ENCODE assay signal across 1 cellular context in the genomic region with DNA sequence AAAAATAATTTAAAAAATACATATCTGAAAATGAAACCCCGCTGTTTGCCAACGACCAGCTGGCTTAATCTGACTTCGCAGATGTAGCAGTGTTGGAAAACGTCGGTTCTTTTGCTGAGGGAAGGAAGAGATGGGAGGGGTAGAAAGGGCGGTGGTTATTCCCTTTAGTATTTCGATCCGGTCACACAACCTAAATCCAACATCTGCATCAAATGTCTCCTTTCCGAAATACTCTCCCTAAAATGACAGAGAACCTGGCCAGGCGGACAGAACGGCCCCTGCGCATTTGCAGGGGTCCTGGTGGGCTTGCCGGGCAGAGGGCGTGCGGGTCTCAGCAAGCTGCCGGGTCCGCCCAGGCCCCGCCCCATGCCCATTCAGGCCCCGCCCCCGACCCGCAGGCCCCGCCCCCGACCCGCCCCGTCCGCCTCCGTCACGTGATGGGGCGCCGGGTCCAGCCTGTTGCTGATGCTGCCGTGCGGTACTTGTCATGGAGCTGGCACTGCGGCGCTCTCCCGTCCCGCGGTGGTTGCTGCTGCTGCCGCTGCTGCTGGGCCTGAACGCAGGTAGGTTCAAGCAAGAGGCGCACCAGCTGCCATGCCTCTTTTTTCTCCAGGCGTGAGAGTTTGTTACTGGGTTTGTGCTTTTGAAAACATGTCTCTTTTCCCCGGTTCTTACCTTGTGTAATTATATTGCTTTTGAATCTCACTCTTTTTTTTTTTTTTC.
TF ChIP-seq lines count a peak whose summit lies in the region.

A gene with protein sequence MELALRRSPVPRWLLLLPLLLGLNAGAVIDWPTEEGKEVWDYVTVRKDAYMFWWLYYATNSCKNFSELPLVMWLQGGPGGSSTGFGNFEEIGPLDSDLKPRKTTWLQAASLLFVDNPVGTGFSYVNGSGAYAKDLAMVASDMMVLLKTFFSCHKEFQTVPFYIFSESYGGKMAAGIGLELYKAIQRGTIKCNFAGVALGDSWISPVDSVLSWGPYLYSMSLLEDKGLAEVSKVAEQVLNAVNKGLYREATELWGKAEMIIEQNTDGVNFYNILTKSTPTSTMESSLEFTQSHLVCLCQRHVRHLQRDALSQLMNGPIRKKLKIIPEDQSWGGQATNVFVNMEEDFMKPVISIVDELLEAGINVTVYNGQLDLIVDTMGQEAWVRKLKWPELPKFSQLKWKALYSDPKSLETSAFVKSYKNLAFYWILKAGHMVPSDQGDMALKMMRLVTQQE (plus strand): TSS at position 459 of the 723 bp plus-strand sequence. CDS start 29 bp downstream, at position 488.

TF ChIP-seq in HepG2, 621 proteins besides CTCF, POLR2A, EP300 and RAD21 (continues in another document):
- TF ChIP-seq, protein P1, sequence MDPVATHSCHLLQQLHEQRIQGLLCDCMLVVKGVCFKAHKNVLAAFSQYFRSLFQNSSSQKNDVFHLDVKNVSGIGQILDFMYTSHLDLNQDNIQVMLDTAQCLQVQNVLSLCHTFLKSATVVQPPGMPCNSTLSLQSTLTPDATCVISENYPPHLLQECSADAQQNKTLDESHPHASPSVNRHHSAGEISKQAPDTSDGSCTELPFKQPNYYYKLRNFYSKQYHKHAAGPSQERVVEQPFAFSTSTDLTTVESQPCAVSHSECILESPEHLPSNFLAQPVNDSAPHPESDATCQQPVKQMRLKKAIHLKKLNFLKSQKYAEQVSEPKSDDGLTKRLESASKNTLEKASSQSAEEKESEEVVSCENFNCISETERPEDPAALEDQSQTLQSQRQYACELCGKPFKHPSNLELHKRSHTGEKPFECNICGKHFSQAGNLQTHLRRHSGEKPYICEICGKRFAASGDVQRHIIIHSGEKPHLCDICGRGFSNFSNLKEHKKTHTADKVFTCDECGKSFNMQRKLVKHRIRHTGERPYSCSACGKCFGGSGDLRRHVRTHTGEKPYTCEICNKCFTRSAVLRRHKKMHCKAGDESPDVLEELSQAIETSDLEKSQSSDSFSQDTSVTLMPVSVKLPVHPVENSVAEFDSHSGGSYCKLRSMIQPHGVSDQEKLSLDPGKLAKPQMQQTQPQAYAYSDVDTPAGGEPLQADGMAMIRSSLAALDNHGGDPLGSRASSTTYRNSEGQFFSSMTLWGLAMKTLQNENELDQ (CRISPR knock-in tag; IDR thresholded peaks at IDR 0.05; ENCODE audit: borderline replicate concordance): no peak
- TF ChIP-seq NAIF1 (CRISPR knock-in tag; IDR thresholded peaks at IDR 0.05; ENCODE audit: borderline replicate concordance) (no peak; the same call in 1 of the 2 replicates), MXD4 (CRISPR knock-in tag; IDR thresholded peaks at IDR 0.05) (peak; percentile 44; the same call in 1 of the 2 replicates), ZNF644 (CRISPR knock-in tag; IDR thresholded peaks at IDR 0.05; ENCODE audit: low read depth) (0 out of 2 replicates have a peak, but pooled peaks have one; percentile 8), ZEB1 (IDR thresholded peaks at IDR 0.05; ENCODE audit: insufficient replicate concordance, low read depth) (no peak), NFE2 (CRISPR knock-in tag; IDR thresholded peaks at IDR 0.05) (no peak), MEIS2 (CRISPR knock-in tag; IDR thresholded peaks at IDR 0.05) (no peak), PPARG (CRISPR knock-in tag; conservative IDR thresholded peaks at IDR 0.05) (peak; percentile 50; the same call in 1 of the 2 replicates), ZNF331 (CRISPR knock-in tag; IDR thresholded peaks at IDR 0.05) (no peak), THAP11 (CRISPR knock-in tag; IDR thresholded peaks at IDR 0.05) (peak; percentile 31; the same call in 1 of the 2 replicates), ZFP36 (IDR thresholded peaks at IDR 0.05; ENCODE audit: borderline replicate concordance, low read depth, low read length, partially characterized antibody) (no peak), RARA (CRISPR knock-in tag; IDR thresholded peaks at IDR 0.05) (no peak), PHF20 (CRISPR knock-in tag; IDR thresholded peaks at IDR 0.05) (no peak), SRY (CRISPR knock-in tag; IDR thresholded peaks at IDR 0.05) (no peak), HOXA9 (CRISPR knock-in tag; IDR thresholded peaks at IDR 0.05; ENCODE audit: borderline replicate concordance) (no peak), MATR3 (CRISPR knock-in tag; IDR thresholded peaks at IDR 0.05) (no peak), SIX4 (CRISPR knock-in tag; IDR thresholded peaks at IDR 0.05) (no peak), NFE2L2 (IDR thresholded peaks at IDR 0.05; ENCODE audit: low read length) (no peak), ZFX (CRISPR knock-in tag; IDR thresholded peaks at IDR 0.05; ENCODE audit: low read depth) (peak; percentile 80), ZNF329 (CRISPR knock-in tag; IDR thresholded peaks at IDR 0.05; ENCODE audit: low read depth) (no peak), SMAD1 (CRISPR knock-in tag; IDR thresholded peaks at IDR 0.05; ENCODE audit: borderline replicate concordance, low read depth) (no peak), ZNF564 (CRISPR knock-in tag; IDR thresholded peaks at IDR 0.05) (no peak), NCOA2 (CRISPR knock-in tag; IDR thresholded peaks at IDR 0.05) (no peak), SMC3 (IDR thresholded peaks at IDR 0.05; ENCODE audit: low read length) (no peak), AHR (CRISPR knock-in tag; IDR thresholded peaks at IDR 0.05) (no peak; the same call in 1 of the 2 replicates), NFATC3 (CRISPR knock-in tag; IDR thresholded peaks at IDR 0.05) (no peak)
- TF ChIP-seq, protein P2, sequence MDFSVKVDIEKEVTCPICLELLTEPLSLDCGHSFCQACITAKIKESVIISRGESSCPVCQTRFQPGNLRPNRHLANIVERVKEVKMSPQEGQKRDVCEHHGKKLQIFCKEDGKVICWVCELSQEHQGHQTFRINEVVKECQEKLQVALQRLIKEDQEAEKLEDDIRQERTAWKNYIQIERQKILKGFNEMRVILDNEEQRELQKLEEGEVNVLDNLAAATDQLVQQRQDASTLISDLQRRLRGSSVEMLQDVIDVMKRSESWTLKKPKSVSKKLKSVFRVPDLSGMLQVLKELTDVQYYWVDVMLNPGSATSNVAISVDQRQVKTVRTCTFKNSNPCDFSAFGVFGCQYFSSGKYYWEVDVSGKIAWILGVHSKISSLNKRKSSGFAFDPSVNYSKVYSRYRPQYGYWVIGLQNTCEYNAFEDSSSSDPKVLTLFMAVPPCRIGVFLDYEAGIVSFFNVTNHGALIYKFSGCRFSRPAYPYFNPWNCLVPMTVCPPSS (IDR thresholded peaks at IDR 0.05): no peak
- TF ChIP-seq, protein P3, sequence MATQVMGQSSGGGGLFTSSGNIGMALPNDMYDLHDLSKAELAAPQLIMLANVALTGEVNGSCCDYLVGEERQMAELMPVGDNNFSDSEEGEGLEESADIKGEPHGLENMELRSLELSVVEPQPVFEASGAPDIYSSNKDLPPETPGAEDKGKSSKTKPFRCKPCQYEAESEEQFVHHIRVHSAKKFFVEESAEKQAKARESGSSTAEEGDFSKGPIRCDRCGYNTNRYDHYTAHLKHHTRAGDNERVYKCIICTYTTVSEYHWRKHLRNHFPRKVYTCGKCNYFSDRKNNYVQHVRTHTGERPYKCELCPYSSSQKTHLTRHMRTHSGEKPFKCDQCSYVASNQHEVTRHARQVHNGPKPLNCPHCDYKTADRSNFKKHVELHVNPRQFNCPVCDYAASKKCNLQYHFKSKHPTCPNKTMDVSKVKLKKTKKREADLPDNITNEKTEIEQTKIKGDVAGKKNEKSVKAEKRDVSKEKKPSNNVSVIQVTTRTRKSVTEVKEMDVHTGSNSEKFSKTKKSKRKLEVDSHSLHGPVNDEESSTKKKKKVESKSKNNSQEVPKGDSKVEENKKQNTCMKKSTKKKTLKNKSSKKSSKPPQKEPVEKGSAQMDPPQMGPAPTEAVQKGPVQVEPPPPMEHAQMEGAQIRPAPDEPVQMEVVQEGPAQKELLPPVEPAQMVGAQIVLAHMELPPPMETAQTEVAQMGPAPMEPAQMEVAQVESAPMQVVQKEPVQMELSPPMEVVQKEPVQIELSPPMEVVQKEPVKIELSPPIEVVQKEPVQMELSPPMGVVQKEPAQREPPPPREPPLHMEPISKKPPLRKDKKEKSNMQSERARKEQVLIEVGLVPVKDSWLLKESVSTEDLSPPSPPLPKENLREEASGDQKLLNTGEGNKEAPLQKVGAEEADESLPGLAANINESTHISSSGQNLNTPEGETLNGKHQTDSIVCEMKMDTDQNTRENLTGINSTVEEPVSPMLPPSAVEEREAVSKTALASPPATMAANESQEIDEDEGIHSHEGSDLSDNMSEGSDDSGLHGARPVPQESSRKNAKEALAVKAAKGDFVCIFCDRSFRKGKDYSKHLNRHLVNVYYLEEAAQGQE (IDR thresholded peaks at IDR 0.05; ENCODE audit: borderline replicate concordance in 1 of 2, low read depth in 1 of 2, low read length in 2 of 2): no peak
- TF ChIP-seq, protein P4, sequence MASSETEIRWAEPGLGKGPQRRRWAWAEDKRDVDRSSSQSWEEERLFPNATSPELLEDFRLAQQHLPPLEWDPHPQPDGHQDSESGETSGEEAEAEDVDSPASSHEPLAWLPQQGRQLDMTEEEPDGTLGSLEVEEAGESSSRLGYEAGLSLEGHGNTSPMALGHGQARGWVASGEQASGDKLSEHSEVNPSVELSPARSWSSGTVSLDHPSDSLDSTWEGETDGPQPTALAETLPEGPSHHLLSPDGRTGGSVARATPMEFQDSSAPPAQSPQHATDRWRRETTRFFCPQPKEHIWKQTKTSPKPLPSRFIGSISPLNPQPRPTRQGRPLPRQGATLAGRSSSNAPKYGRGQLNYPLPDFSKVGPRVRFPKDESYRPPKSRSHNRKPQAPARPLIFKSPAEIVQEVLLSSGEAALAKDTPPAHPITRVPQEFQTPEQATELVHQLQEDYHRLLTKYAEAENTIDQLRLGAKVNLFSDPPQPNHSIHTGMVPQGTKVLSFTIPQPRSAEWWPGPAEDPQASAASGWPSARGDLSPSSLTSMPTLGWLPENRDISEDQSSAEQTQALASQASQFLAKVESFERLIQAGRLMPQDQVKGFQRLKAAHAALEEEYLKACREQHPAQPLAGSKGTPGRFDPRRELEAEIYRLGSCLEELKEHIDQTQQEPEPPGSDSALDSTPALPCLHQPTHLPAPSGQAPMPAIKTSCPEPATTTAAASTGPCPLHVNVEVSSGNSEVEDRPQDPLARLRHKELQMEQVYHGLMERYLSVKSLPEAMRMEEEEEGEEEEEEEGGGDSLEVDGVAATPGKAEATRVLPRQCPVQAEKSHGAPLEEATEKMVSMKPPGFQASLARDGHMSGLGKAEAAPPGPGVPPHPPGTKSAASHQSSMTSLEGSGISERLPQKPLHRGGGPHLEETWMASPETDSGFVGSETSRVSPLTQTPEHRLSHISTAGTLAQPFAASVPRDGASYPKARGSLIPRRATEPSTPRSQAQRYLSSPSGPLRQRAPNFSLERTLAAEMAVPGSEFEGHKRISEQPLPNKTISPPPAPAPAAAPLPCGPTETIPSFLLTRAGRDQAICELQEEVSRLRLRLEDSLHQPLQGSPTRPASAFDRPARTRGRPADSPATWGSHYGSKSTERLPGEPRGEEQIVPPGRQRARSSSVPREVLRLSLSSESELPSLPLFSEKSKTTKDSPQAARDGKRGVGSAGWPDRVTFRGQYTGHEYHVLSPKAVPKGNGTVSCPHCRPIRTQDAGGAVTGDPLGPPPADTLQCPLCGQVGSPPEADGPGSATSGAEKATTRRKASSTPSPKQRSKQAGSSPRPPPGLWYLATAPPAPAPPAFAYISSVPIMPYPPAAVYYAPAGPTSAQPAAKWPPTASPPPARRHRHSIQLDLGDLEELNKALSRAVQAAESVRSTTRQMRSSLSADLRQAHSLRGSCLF (CRISPR knock-in tag; IDR thresholded peaks at IDR 0.05; ENCODE audit: borderline replicate concordance): no peak
- TF ChIP-seq, protein P5, sequence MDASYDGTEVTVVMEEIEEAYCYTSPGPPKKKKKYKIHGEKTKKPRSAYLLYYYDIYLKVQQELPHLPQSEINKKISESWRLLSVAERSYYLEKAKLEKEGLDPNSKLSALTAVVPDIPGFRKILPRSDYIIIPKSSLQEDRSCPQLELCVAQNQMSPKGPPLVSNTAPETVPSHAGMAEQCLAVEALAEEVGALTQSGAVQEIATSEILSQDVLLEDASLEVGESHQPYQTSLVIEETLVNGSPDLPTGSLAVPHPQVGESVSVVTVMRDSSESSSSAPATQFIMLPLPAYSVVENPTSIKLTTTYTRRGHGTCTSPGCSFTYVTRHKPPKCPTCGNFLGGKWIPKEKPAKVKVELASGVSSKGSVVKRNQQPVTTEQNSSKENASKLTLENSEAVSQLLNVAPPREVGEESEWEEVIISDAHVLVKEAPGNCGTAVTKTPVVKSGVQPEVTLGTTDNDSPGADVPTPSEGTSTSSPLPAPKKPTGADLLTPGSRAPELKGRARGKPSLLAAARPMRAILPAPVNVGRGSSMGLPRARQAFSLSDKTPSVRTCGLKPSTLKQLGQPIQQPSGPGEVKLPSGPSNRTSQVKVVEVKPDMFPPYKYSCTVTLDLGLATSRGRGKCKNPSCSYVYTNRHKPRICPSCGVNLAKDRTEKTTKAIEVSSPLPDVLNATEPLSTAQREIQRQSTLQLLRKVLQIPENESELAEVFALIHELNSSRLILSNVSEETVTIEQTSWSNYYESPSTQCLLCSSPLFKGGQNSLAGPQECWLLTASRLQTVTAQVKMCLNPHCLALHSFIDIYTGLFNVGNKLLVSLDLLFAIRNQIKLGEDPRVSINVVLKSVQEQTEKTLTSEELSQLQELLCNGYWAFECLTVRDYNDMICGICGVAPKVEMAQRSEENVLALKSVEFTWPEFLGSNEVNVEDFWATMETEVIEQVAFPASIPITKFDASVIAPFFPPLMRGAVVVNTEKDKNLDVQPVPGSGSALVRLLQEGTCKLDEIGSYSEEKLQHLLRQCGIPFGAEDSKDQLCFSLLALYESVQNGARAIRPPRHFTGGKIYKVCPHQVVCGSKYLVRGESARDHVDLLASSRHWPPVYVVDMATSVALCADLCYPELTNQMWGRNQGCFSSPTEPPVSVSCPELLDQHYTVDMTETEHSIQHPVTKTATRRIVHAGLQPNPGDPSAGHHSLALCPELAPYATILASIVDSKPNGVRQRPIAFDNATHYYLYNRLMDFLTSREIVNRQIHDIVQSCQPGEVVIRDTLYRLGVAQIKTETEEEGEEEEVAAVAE (CRISPR knock-in tag; IDR thresholded peaks at IDR 0.05; ENCODE audit: borderline replicate concordance): no peak
- TF ChIP-seq, protein P6, sequence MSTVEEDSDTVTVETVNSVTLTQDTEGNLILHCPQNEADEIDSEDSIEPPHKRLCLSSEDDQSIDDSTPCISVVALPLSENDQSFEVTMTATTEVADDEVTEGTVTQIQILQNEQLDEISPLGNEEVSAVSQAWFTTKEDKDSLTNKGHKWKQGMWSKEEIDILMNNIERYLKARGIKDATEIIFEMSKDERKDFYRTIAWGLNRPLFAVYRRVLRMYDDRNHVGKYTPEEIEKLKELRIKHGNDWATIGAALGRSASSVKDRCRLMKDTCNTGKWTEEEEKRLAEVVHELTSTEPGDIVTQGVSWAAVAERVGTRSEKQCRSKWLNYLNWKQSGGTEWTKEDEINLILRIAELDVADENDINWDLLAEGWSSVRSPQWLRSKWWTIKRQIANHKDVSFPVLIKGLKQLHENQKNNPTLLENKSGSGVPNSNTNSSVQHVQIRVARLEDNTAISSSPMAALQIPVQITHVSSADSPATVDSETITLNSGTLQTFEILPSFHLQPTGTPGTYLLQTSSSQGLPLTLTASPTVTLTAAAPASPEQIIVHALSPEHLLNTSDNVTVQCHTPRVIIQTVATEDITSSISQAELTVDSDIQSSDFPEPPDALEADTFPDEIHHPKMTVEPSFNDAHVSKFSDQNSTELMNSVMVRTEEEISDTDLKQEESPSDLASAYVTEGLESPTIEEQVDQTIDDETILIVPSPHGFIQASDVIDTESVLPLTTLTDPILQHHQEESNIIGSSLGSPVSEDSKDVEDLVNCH (CRISPR knock-in tag; IDR thresholded peaks at IDR 0.05): no peak
- TF ChIP-seq, protein P7, sequence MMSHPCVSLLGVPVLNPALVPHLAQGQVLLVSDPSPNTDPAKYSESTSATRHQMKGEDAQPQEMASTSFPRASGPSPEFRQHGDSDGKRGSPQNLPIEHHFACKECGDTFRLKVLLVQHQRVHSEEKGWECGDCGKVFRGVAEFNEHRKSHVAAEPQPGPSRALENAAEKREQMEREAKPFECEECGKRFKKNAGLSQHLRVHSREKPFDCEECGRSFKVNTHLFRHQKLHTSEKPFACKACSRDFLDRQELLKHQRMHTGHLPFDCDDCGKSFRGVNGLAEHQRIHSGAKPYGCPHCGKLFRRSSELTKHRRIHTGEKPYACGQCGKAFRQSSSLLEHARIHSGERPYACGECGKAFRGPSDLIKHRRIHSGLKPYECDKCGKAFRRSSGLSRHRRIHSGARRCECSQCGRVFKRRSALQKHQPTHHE (CRISPR knock-in tag; IDR thresholded peaks at IDR 0.05; ENCODE audit: borderline replicate concordance): no peak
